28 cellular contexts compared by ENCODE assay signal in the genomic region with DNA sequence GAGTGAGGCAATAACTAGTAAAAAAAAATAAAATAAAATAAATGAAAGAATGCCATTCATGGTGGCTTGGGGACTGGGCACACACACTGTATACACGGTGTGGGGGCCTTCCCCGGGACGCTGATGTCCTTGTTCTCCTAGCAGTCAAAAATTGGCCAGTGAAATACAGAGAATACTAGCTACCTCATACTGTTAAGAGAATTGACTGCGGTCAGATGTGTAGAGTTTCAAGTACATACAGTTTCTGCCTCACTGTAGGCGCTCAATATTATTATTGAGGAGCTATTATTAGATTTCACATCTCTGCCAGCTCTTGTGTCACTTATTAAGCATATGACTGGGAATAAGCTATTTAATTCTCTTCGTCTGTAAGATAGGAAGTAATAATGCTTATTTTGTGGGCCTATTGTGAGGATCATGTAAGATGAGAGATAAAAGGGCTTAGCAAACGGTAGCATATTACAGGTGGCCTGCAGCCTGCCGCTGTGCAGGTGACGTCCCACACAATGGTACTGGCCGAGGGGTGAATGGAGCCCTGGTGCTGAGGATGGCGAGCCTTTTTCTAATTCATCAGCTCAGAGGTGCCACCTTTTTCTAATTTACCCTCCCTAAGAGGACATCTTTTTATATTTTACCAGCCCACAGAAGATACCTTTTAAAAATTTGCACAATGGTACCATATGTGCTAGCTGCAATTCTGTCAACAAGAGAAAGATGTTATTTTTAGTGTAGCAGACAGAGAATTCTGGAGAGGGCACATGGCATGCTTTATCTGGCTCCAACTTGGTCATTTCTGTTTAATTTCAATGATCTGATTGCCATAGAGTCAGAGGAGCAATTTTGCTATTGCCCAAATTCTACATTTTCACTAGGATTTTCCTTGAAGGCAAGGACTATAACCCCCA. TPM values are rescaled to one million over a fixed set of nuclear protein-coding genes. Genes with fewer than 3 reads are reported as not detected.
A peak's percentile ranks its signal among the peaks of the same experiment; 100 is the strongest.
DNase-seq lines count a peak whose midpoint lies in the region; ATAC-seq and TF ChIP-seq lines count a peak whose summit lies in the region.
"Had no signal": no experiment of that assay in that cellular context is flagged by ENCODE, and none has a peak within 500 bp of the region (broad histone marks: within the 10 kb centered on the region; RNA-seq: fewer than 3 reads in every experiment).

No MANE protein-coding gene starts in this region.

- peak; percentile 44 for ATAC-seq in Right ventricle myocardium inferior
- ATAC-seq in T-cell (replicated peaks in 1 of 4) = no peak
- ATAC-seq: activated CD8-positive, alpha-beta memory T cell treated with anti-CD3 and anti-CD28 coated beads, Interleukin-2, amount 10 ng/mL, durations not matched to agents 7 days and 5 days; left colon; naive thymus-derived CD8-positive, alpha-beta T cell had no signal

- H3K4me3 Mint-ChIP-seq in T-cell = no peak overlapping the region
- H3K4me3 Mint-ChIP-seq: activated CD4-positive, alpha-beta T cell treated with anti-CD3 and anti-CD28 coated beads, Interleukin-2, amount 10 ng/mL, durations not matched to agents 7 days and 5 days; activated CD8-positive, alpha-beta memory T cell treated with anti-CD3 and anti-CD28 coated beads, Interleukin-2, amount 10 ng/mL, durations not matched to agents 7 days and 5 days; activated naive CD8-positive, alpha-beta T cell; naive thymus-derived CD8-positive, alpha-beta T cell had no signal

- CTCF ChIA-PET in T-cell (lab: Charles Lee) = no interaction called here

- H3K27ac ChIP-seq in right atrium auricular region (no peak overlapping the region), caudate nucleus (ENCODE audit: low read depth, low read length) (peak overlapping the region; percentile 86), layer of hippocampus (ENCODE audit: low read depth, low read length) (peak overlapping the region; percentile 78), temporal lobe (ENCODE audit: low read depth, low read length) (peak overlapping the region; percentile 79)
- H3K27ac ChIP-seq: BLaER1 treated with 17β-estradiol and CSF1 and Interleukin-3, amounts not matched to agents 10 nM and 100 nM; colonic mucosa; parathyroid adenoma; uterus; WERI-Rb-1 had no signal

- intact Hi-C loops in Right ventricle myocardium inferior (cut with DNase I) = no loop called here

- peak overlapping the region in 1 of 2 donors; percentile 56 for H3K27ac Mint-ChIP-seq in T-cell
- H3K27ac Mint-ChIP-seq: activated CD4-positive, alpha-beta T cell treated with anti-CD3 and anti-CD28 coated beads, Interleukin-2, amount 10 ng/mL, durations not matched to agents 7 days and 5 days; activated CD8-positive, alpha-beta memory T cell treated with anti-CD3 and anti-CD28 coated beads, Interleukin-2, amount 10 ng/mL, durations not matched to agents 7 days and 5 days; activated naive CD8-positive, alpha-beta T cell had no signal

- POLR2A ChIA-PET in T-cell (lab: Charles Lee) = no interaction called here

- H3K36me3 ChIP-seq in right atrium auricular region = no peaks in the 10 kb centered on the region
- H3K36me3 ChIP-seq: colonic mucosa, uterus, WERI-Rb-1 had no signal

- H3K9me3 ChIP-seq in right atrium auricular region = no peaks in the 10 kb centered on the region
- H3K9me3 ChIP-seq: colonic mucosa, SK-N-SH, uterus had no signal

- H3K27me3 ChIP-seq in right atrium auricular region (no peaks in the 10 kb centered on the region), layer of hippocampus (ENCODE audit: control insufficient read depth, insufficient read depth, low read length) (no peaks in the 10 kb centered on the region)
- H3K27me3 ChIP-seq: BLaER1 treated with 17β-estradiol and CSF1 and Interleukin-3, amounts not matched to agents 10 nM and 100 nM; colonic mucosa; uterus had no signal

- DNase-seq in Right ventricle myocardium inferior (ENCODE audit: missing footprints) = no peak
- DNase-seq in right atrium auricular region (ENCODE audit: low spot score) = no peak
- DNase-seq in caudate nucleus (lab: John Stamatoyannopoulos, UW) = peak in 8 of 61 donors; percentile 12 to 73 (median 46)
- no peak for DNase-seq in activated CD8-positive, alpha-beta memory T cell treated with anti-CD3 and anti-CD28 coated beads, Interleukin-2, amount 50 U/mL, for 48 hours
- no peak for DNase-seq in foreskin fibroblast
- no peak for DNase-seq in T-cell
- DNase-seq: activated CD4-positive, alpha-beta T cell treated with anti-CD3 and anti-CD28 coated beads, Interleukin-2, amount 10 ng/mL, durations not matched to agents 7 days and 5 days; activated CD8-positive, alpha-beta memory T cell treated with anti-CD3 and anti-CD28 coated beads, Interleukin-2, amount 10 ng/mL, durations not matched to agents 7 days and 5 days; colonic mucosa; GDM1; glutamatergic neuron; HCEC 1CT; left colon; mesendoderm; MM.1S; naive thymus-derived CD8-positive, alpha-beta T cell; NCI-H187; NCI-H510A; RPMI8226; SK-N-SH; uterus; WERI-Rb-1 had no signal

- H3K9me3 Mint-ChIP-seq in T-cell = peaks cover 0 to 14% (median 0%) of the 10 kb centered on the region in 3 donors

- H3K4me3 ChIP-seq in right atrium auricular region (no peak overlapping the region), foreskin fibroblast (ENCODE audit: low read depth in 1 of 2, low read length in 2 of 2) (no peak overlapping the region)
- H3K4me3 ChIP-seq: BLaER1 treated with 17β-estradiol and CSF1 and Interleukin-3, amounts not matched to agents 10 nM and 100 nM; colonic mucosa; K562; uterus had no signal

- no peaks in the 10 kb centered on the region for H3K27me3 Mint-ChIP-seq in T-cell
- H3K27me3 Mint-ChIP-seq: activated CD4-positive, alpha-beta T cell treated with anti-CD3 and anti-CD28 coated beads, Interleukin-2, amount 10 ng/mL, durations not matched to agents 7 days and 5 days; activated CD8-positive, alpha-beta memory T cell treated with anti-CD3 and anti-CD28 coated beads, Interleukin-2, amount 10 ng/mL, durations not matched to agents 7 days and 5 days; activated naive CD8-positive, alpha-beta T cell; naive thymus-derived CD8-positive, alpha-beta T cell had no signal

- H3K36me3 Mint-ChIP-seq in T-cell = peaks cover 36% of the 10 kb centered on the region

- TF ChIP-seq CTCF in right atrium auricular region (IDR thresholded peaks at IDR 0.05) (no peak), foreskin fibroblast (IDR thresholded peaks at IDR 0.05; ENCODE audit: low read depth, low read length) (no peak)

- H3K4me1 ChIP-seq in right atrium auricular region = peaks cover 0 to 16% of the 10 kb centered on the region in 2 donors
- H3K4me1 ChIP-seq: BLaER1 treated with 17β-estradiol and CSF1 and Interleukin-3, amounts not matched to agents 10 nM and 100 nM; colonic mucosa; parathyroid adenoma; uterus had no signal

- H3K4me1 Mint-ChIP-seq in T-cell = peaks cover 30 to 41% (median 34%) of the 10 kb centered on the region in 3 donors
- H3K4me1 Mint-ChIP-seq: activated CD8-positive, alpha-beta memory T cell treated with anti-CD3 and anti-CD28 coated beads, Interleukin-2, amount 10 ng/mL, durations not matched to agents 7 days and 5 days had no signal

RNA-seq across cellular contexts. Expression of a gene that starts 17.0 kb away (rescaled TPM):
- total RNA-seq in Right ventricle myocardium inferior (3.9 TPM), right atrium auricular region (1 to 10 TPM; 1.8 to 5.3 TPM), temporal lobe (4.4 TPM), T-cell (10 to 100 TPM; 12.9 to 37.0 (median 14.6) TPM)

Comparison
In these comparisons a context has a peak if more than half of its experiments do, and no peak if none do; other contexts are left out.
1. H3K27ac ChIP-seq: peak in caudate nucleus (single experiment), layer of hippocampus (single experiment) and temporal lobe (single experiment); none in right atrium auricular region (0 of 2).